Comparison of ENCODE assay signal across 2 cellular contexts in the genomic region with DNA sequence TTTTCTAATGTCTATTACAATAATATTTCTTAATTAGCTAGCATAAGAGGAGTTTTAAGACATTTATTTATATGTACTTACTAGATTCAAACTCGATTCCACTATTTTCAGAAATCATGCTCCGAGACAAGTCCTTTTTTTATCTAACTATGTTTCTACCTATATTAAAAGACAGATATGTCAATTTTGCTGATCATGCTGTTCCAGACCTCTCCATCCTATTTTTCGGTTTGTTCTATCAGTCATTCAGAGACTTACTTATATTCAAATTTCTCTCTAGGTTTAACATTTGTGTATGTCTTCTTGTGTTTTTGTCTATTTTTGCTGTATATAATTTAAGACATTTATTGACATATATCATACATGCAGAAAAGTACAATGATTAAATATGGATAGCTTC.
DNase-seq lines count a peak whose midpoint lies in the region; ATAC-seq, FAIRE-seq and TF ChIP-seq lines count a peak whose summit lies in the region.
"Not testable (repeated sequence)": the region's sequence is repeated elsewhere in the genome, so short reads cannot be mapped to it uniquely, and the experiment has no call there.

No MANE protein-coding gene starts in this region.

- H3K27ac ChIP-seq in A549; K562 (ENCODE audit: extremely low read depth, low read depth, low read length): not testable (repeated sequence)

- H2AFZ ChIP-seq in K562 (ENCODE audit: low read depth, low read length), result not testable (repeated sequence)

- TF ChIP-seq RAD21 in A549 (conservative IDR thresholded peaks at IDR 0.05 in 1 of 2, IDR thresholded peaks at IDR 0.05 in 1 of 2); K562 (CRISPR knock-in tag; conservative IDR thresholded peaks at IDR 0.05 in 1 of 2, IDR thresholded peaks at IDR 0.05 in 1 of 2): not testable (repeated sequence)

- BruUV-seq in K562 (replicated peaks; lab: Mats Ljungman, UMichigan), result not testable (repeated sequence)

- not testable (repeated sequence) for H3K4me3 ChIP-seq in A549, K562

- not testable (repeated sequence) for H3K27me3 ChIP-seq in K562 (ENCODE audit: control insufficient read depth in 2 of 2, insufficient read depth in 2 of 2, low read length in 2 of 2)

- TF ChIP-seq EP300 in A549 (IDR thresholded peaks at IDR 0.05); K562 (IDR thresholded peaks at IDR 0.05; ENCODE audit: low read length): not testable (repeated sequence)

- TF ChIP-seq POLR2A in A549 (IDR thresholded peaks at IDR 0.05; ENCODE audit: low read length); K562 (conservative IDR thresholded peaks at IDR 0.05): not testable (repeated sequence)

- H3K9ac ChIP-seq in K562 (ENCODE audit: insufficient read depth in 1 of 2, low read depth in 2 of 2, low read length in 2 of 2), result not testable (repeated sequence)

- not testable (repeated sequence) for DNase-seq in A549 (ENCODE audit: low read depth in 1 of 2, low spot score in 1 of 2); K562 (ENCODE audit: extremely low read depth in 1 of 4, low spot score in 3 of 4)

- POLR2A ChIA-PET in A549 (lab: Yijun Ruan, JAX); K562 (lab: Yijun Ruan, JAX): not testable (repeated sequence)

- not testable (repeated sequence) for H3K4me1 ChIP-seq in A549; K562 (replicated peaks in 1 of 2; ENCODE audit: control insufficient read depth in 2 of 2, insufficient read depth in 2 of 2, low read length in 2 of 2)

- CTCF ChIA-PET in A549 (lab: Yijun Ruan, JAX); K562 (lab: Yijun Ruan, JAX; ENCODE audit: low intra/inter-chr PET ratio): not testable (repeated sequence)

- 10% methylated on average over 3 of the region's 3 CpGs for WGBS in A549 (ENCODE audit: missing lambda C conversion rate)
- WGBS in K562 (ENCODE audit: insufficient coverage, low coverage, missing lambda C conversion rate), result 0% methylated on average over 3 of the region's 3 CpGs

- intact Hi-C loops in K562 (cut with micrococcal nuclease), result not testable (repeated sequence)

- FAIRE-seq in A549 (lab: Jason Lieb, UNC); K562 (lab: Jason Lieb, UNC): not testable (repeated sequence)

- not testable (repeated sequence) for H3K79me2 ChIP-seq in K562 (ENCODE audit: control insufficient read depth, insufficient read depth, low read length)

- in situ Hi-C loops in K562 (cut with MboI), result not testable (repeated sequence)

- not testable (repeated sequence) for H3K4me2 ChIP-seq in A549; K562 (ENCODE audit: insufficient read depth, low read length)

- not testable (repeated sequence) for H3K9me3 ChIP-seq in A549; K562 (replicated peaks; ENCODE audit: control insufficient read depth, insufficient read depth, low read depth, low read length)

- ATAC-seq in A549, K562: not testable (repeated sequence)

- H4K20me1 ChIP-seq in K562 (replicated peaks; ENCODE audit: control insufficient read depth, insufficient read depth, low read length), result not testable (repeated sequence)

- not testable (repeated sequence) for H3K36me3 ChIP-seq in K562 (ENCODE audit: control insufficient read depth, insufficient read depth, low read length)

- H3K9me1 ChIP-seq in K562 (ENCODE audit: control insufficient read depth, insufficient read depth, low read length), result not testable (repeated sequence)

- not testable (repeated sequence) for TF ChIP-seq CTCF in A549 (IDR thresholded peaks at IDR 0.05); K562 (IDR thresholded peaks at IDR 0.05 in 2 of 3, conservative IDR thresholded peaks at IDR 0.05 in 1 of 3; ENCODE audit: insufficient read depth in 2 of 3, low read depth in 1 of 3, low read length in 3 of 3)

TF ChIP-seq in A549, 52 proteins besides CTCF, POLR2A, EP300 and RAD21:
- TF ChIP-seq MAFK (IDR thresholded peaks at IDR 0.05; ENCODE audit: partially characterized antibody), result peak; percentile 78
TF ChIP-seq in A549: peak in this region for 1; not testable (repeated sequence) for 51.

TF ChIP-seq in K562, 482 proteins besides CTCF, POLR2A, EP300 and RAD21:
- TF ChIP-seq ZNF316 (IDR thresholded peaks at IDR 0.05), result peak; percentile 53
TF ChIP-seq in K562: peak in this region for 1; not testable (repeated sequence) for 481.
